26 cellular contexts compared by ENCODE assay signal in the genomic region with DNA sequence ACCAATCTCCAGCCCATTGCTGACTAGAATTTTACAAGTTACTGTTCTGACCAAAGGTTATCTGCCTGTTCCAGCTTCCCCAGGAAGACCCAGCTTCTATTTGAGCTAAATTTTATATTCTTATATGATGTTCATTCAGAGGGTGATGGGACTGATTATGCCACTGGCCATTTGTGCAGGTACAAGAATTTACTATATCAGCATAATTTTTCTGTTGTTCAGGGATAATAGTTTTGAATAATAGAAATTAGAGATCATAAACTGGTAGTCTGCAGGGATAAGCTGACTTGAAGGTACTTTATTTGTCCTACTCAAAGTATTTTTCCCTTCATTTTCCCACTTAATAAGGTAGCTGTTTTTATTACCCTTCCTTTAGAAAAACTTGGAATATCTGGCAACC.
"Had no signal": no experiment of that assay in that cellular context is flagged by ENCODE, and none has a peak within 500 bp of the region (broad histone marks: within the 10 kb centered on the region; RNA-seq: fewer than 3 reads in every experiment).

No MANE protein-coding gene starts in this region.

- FAIRE-seq: endometrium, islet of Langerhans, keratinocyte had no signal

- ATAC-seq: effector memory CD8-positive, alpha-beta T cell; esophagus mucosa; gastrocnemius medialis; heart right ventricle; left cardiac atrium; left lung; left ventricle myocardium superior; lower lobe of right lung; naive thymus-derived CD4-positive, alpha-beta T cell had no signal

- H3K9me3 ChIP-seq: colonic mucosa, esophagus squamous epithelium, gastrocnemius medialis, heart right ventricle, left lung, lower lobe of right lung had no signal

- H3K27me3 ChIP-seq: colonic mucosa, esophagus squamous epithelium, heart right ventricle, left lung had no signal

- H3K4me1 ChIP-seq: colonic mucosa, esophagus squamous epithelium, gastrocnemius medialis, left lung, lower lobe of right lung had no signal

- H3K36me3 ChIP-seq: colonic mucosa, esophagus squamous epithelium, gastrocnemius medialis, heart right ventricle, left lung, lower lobe of right lung had no signal

- DNase-seq: colonic mucosa; cortex of kidney; effector CD8-positive, alpha-beta T cell; effector memory CD8-positive, alpha-beta T cell; endodermal cell; erythroblast; esophagus squamous epithelium; foreskin fibroblast; foreskin melanocyte; gastrocnemius medialis; glutamatergic neuron; head of caudate nucleus; heart right ventricle; hippocampal formation; left cardiac atrium; left lung; left ventricle myocardium superior; lower lobe of right lung; mesenchymal stem cell; midbrain; naive thymus-derived CD4-positive, alpha-beta T cell had no signal

- H3K27ac ChIP-seq: colonic mucosa, epithelial cell of prostate, esophagus squamous epithelium, gastrocnemius medialis, heart right ventricle, left lung, lower lobe of right lung had no signal

- H3K4me3 ChIP-seq: colonic mucosa, esophagus squamous epithelium, gastrocnemius medialis, heart right ventricle, left lung, lower lobe of right lung had no signal
